14 cellular contexts compared by ENCODE assay signal in genomic region chr1:66399888-66400529, GRCh38.
A peak's percentile ranks its signal among the peaks of the same experiment; 100 is the strongest.
DNase-seq lines count a peak whose midpoint lies in the region; ATAC-seq and TF ChIP-seq lines count a peak whose summit lies in the region.
"Had no signal": no experiment of that assay in that cellular context is flagged by ENCODE, and none has a peak within 500 bp of the region (broad histone marks: within the 10 kb centered on the region; RNA-seq: fewer than 3 reads in every experiment).

No MANE protein-coding gene starts in this region.

- peak; percentile 84 for ATAC-seq in activated CD8-positive, alpha-beta T cell treated with anti-CD3 and anti-CD28 coated beads for 36 hours
- ATAC-seq in activated CD8-positive, alpha-beta T cell treated with anti-CD3 and anti-CD28 coated beads, Interleukin-2, amount 10 ng/mL, durations not matched to agents 7 days and 5 days, result no peak
- ATAC-seq in GM23338 (no peak), Right ventricle myocardium superior (ENCODE audit: poor library complexity) (no peak)
- ATAC-seq: left ventricle myocardium superior had no signal

- H3K9me3 ChIP-seq in OCI-LY1 (ENCODE audit: low read length) (no peaks in the 10 kb centered on the region), smooth muscle cell (replicated peaks; ENCODE audit: low read depth) (no peaks in the 10 kb centered on the region)
- H3K9me3 ChIP-seq: tibial nerve had no signal

- H3K4me3 ChIP-seq in GM23338, result no peak overlapping the region
- no peak overlapping the region for H3K4me3 ChIP-seq in OCI-LY1 (ENCODE audit: low read depth, low read length, poor library complexity, severe bottlenecking)
- no peak overlapping the region for H3K4me3 ChIP-seq in smooth muscle cell
- H3K4me3 ChIP-seq: tibial nerve had no signal

- H3K27me3 ChIP-seq in GM23338 (ENCODE audit: insufficient read depth) (no peaks in the 10 kb centered on the region), OCI-LY1 (ENCODE audit: insufficient read depth, low read length) (no peaks in the 10 kb centered on the region), smooth muscle cell (ENCODE audit: low read depth) (no peaks in the 10 kb centered on the region)
- H3K27me3 ChIP-seq: brain microvascular endothelial cell, tibial nerve had no signal

- CTCF ChIA-PET in activated CD8-positive, alpha-beta T cell treated with anti-CD3 and anti-CD28 coated beads for 36 hours (lab: Charles Lee), result interaction anchor here (0.7 to 3.5 kb wide), 3 partner anchors 16 to 73 kb away, joined by 3 to 20 read pairs (median 3); no protein-coding TSS in a partner anchor
- CTCF ChIA-PET in activated CD8-positive, alpha-beta T cell treated with anti-CD3 and anti-CD28 coated beads, Interleukin-2, amount 10 ng/mL, durations not matched to agents 7 days and 5 days (lab: Charles Lee), result interaction anchor here (1.0 to 2.7 kb wide), 4 partner anchors 18 to 46 kb away, joined by 3 to 13 read pairs (median 4); no protein-coding TSS in a partner anchor

- H3K4me1 ChIP-seq in GM23338 (ENCODE audit: insufficient read depth) (no peaks in the 10 kb centered on the region), OCI-LY1 (ENCODE audit: insufficient read depth, low read length, severe bottlenecking) (peaks cover 91% of the 10 kb centered on the region), smooth muscle cell (ENCODE audit: low read depth) (no peaks in the 10 kb centered on the region)
- H3K4me1 ChIP-seq: parathyroid adenoma had no signal

- peaks cover 37% of the 10 kb centered on the region for H3K4me1 Mint-ChIP-seq in activated CD8-positive, alpha-beta T cell treated with anti-CD3 and anti-CD28 coated beads for 36 hours (ENCODE audit: low read depth)
- peaks cover 18% of the 10 kb centered on the region for H3K4me1 Mint-ChIP-seq in activated CD8-positive, alpha-beta T cell treated with anti-CD3 and anti-CD28 coated beads, Interleukin-2, amount 10 ng/mL, durations not matched to agents 7 days and 5 days (ENCODE audit: low read depth)
- no peaks in the 10 kb centered on the region; the same call in 2 of the 3 replicates for H3K4me1 Mint-ChIP-seq in GM23338

- H3F3A ChIP-seq in GM23338 (replicated peaks; ENCODE audit: low read depth) (no peaks in the 10 kb centered on the region), OCI-LY1 (ENCODE audit: insufficient read depth, low read length) (no peaks in the 10 kb centered on the region), smooth muscle cell (ENCODE audit: low read depth) (no peaks in the 10 kb centered on the region)

- H3K79me2 ChIP-seq in GM23338 (replicated peaks; ENCODE audit: insufficient read depth) (no peaks in the 10 kb centered on the region), OCI-LY1 (ENCODE audit: insufficient read depth, low read length) (no peaks in the 10 kb centered on the region), smooth muscle cell (ENCODE audit: low read depth) (no peaks in the 10 kb centered on the region)
- H3K79me2 ChIP-seq: parathyroid adenoma had no signal

- 47% methylated on average over 2 of the region's 3 CpGs for WGBS in smooth muscle cell (ENCODE audit: low lambda C conversion rate)

- H4K20me1 ChIP-seq in GM23338 (replicated peaks; ENCODE audit: insufficient read depth) (no peaks in the 10 kb centered on the region), OCI-LY1 (ENCODE audit: insufficient read depth, low read length) (no peaks in the 10 kb centered on the region), smooth muscle cell (ENCODE audit: low read depth) (no peaks in the 10 kb centered on the region)

- no peaks in the 10 kb centered on the region for H3K9me3 Mint-ChIP-seq in activated CD8-positive, alpha-beta T cell treated with anti-CD3 and anti-CD28 coated beads for 36 hours
- no peaks in the 10 kb centered on the region for H3K9me3 Mint-ChIP-seq in activated CD8-positive, alpha-beta T cell treated with anti-CD3 and anti-CD28 coated beads, Interleukin-2, amount 10 ng/mL, durations not matched to agents 7 days and 5 days (ENCODE audit: insufficient read depth)
- no peaks in the 10 kb centered on the region for H3K9me3 Mint-ChIP-seq in GM23338

- H3K27ac Mint-ChIP-seq in activated CD8-positive, alpha-beta T cell treated with anti-CD3 and anti-CD28 coated beads for 36 hours, result peak overlapping the region; percentile 75
- no peak overlapping the region for H3K27ac Mint-ChIP-seq in activated CD8-positive, alpha-beta T cell treated with anti-CD3 and anti-CD28 coated beads, Interleukin-2, amount 10 ng/mL, durations not matched to agents 7 days and 5 days
- H3K27ac Mint-ChIP-seq in GM23338, result no peak overlapping the region

- H3K4me2 ChIP-seq in GM23338 (no peak overlapping the region), OCI-LY1 (ENCODE audit: low read length) (peak overlapping the region; percentile 40; the same call in 1 of the 2 replicates), smooth muscle cell (peak overlapping the region; percentile 21)

- H3K9ac ChIP-seq in OCI-LY1 (ENCODE audit: low read length), result peak overlapping the region; percentile 32; the same call in 1 of the 2 replicates
- H3K9ac ChIP-seq in smooth muscle cell (ENCODE audit: low read depth), result no peak overlapping the region
- H3K9ac ChIP-seq: parathyroid adenoma had no signal

- H3K27me3 Mint-ChIP-seq in activated CD8-positive, alpha-beta T cell treated with anti-CD3 and anti-CD28 coated beads for 36 hours, result peaks cover 1% of the 10 kb centered on the region
- H3K27me3 Mint-ChIP-seq in activated CD8-positive, alpha-beta T cell treated with anti-CD3 and anti-CD28 coated beads, Interleukin-2, amount 10 ng/mL, durations not matched to agents 7 days and 5 days (ENCODE audit: low read depth), result no peaks in the 10 kb centered on the region
- peaks cover 4% of the 10 kb centered on the region for H3K27me3 Mint-ChIP-seq in GM23338 (ENCODE audit: insufficient read depth, low read depth, poor library complexity)

- DNase-seq in activated CD8-positive, alpha-beta T cell treated with anti-CD3 and anti-CD28 coated beads for 36 hours, result no peak
- DNase-seq in activated CD8-positive, alpha-beta T cell treated with anti-CD3 and anti-CD28 coated beads, Interleukin-2, amount 10 ng/mL, durations not matched to agents 7 days and 5 days, result no peak
- DNase-seq in GM23338 (ENCODE audit: low spot score), result no peak
- DNase-seq in smooth muscle cell (lab: John Stamatoyannopoulos, UW; ENCODE audit: unreplicated experiment), result no peak
- no peak for DNase-seq in cerebellar cortex (ENCODE audit: low spot score)
- no peak for DNase-seq in Right ventricle myocardium superior
- no peak for DNase-seq in foreskin melanocyte
- DNase-seq: activated CD4-positive, alpha-beta T cell treated with anti-CD3 and anti-CD28 coated beads for 4 hours; brain microvascular endothelial cell; left ventricle myocardium superior; NCI-H1694 treated with DMSO at 0.1 percent for 48 hours had no signal

- H3K4me3 Mint-ChIP-seq in activated CD8-positive, alpha-beta T cell treated with anti-CD3 and anti-CD28 coated beads for 36 hours, result no peak overlapping the region
- H3K4me3 Mint-ChIP-seq in activated CD8-positive, alpha-beta T cell treated with anti-CD3 and anti-CD28 coated beads, Interleukin-2, amount 10 ng/mL, durations not matched to agents 7 days and 5 days, result no peak overlapping the region
- no peak overlapping the region for H3K4me3 Mint-ChIP-seq in GM23338

- H3K36me3 ChIP-seq in GM23338 (ENCODE audit: insufficient read depth) (no peaks in the 10 kb centered on the region), OCI-LY1 (ENCODE audit: insufficient read depth, low read length) (no peaks in the 10 kb centered on the region), smooth muscle cell (ENCODE audit: low read depth) (no peaks in the 10 kb centered on the region)
- H3K36me3 ChIP-seq: brain microvascular endothelial cell, tibial nerve had no signal

- H3K27ac ChIP-seq in GM23338 (ENCODE audit: low read depth) (no peak overlapping the region), OCI-LY1 (ENCODE audit: low read depth, low read length, poor library complexity, severe bottlenecking) (peak overlapping the region; percentile 96), smooth muscle cell (ENCODE audit: low read depth) (peak overlapping the region; percentile 7)
- H3K27ac ChIP-seq: brain microvascular endothelial cell, parathyroid adenoma, tibial nerve had no signal

- H2AFZ ChIP-seq in GM23338, result peak overlapping the region; percentile 90
- no peak overlapping the region for H2AFZ ChIP-seq in OCI-LY1 (ENCODE audit: low read length)
- H2AFZ ChIP-seq in smooth muscle cell (ENCODE audit: low read depth), result peak overlapping the region; percentile 30
- H2AFZ ChIP-seq: parathyroid adenoma had no signal

- H3K9me2 ChIP-seq in GM23338 (ENCODE audit: insufficient read depth) (peaks cover 4% of the 10 kb centered on the region; the same call in 1 of the 2 replicates), OCI-LY1 (ENCODE audit: low read depth, low read length) (no peaks in the 10 kb centered on the region)

- H3K36me3 Mint-ChIP-seq in activated CD8-positive, alpha-beta T cell treated with anti-CD3 and anti-CD28 coated beads for 36 hours (ENCODE audit: low read depth), result no peaks in the 10 kb centered on the region
- H3K36me3 Mint-ChIP-seq in activated CD8-positive, alpha-beta T cell treated with anti-CD3 and anti-CD28 coated beads, Interleukin-2, amount 10 ng/mL, durations not matched to agents 7 days and 5 days (ENCODE audit: low read depth), result no peaks in the 10 kb centered on the region
- H3K36me3 Mint-ChIP-seq in GM23338 (ENCODE audit: low read depth), result no peaks in the 10 kb centered on the region

- intact Hi-C loops in activated CD8-positive, alpha-beta T cell treated with anti-CD3 and anti-CD28 coated beads for 36 hours (cut with micrococcal nuclease), result loop anchor here (1.0 to 5.0 kb wide), 2 partner anchors 13 to 37 kb away; no protein-coding TSS in a partner anchor
- intact Hi-C loops in Right ventricle myocardium superior (cut with DNase I), result no loop called here

- POLR2A ChIA-PET in activated CD8-positive, alpha-beta T cell treated with anti-CD3 and anti-CD28 coated beads for 36 hours (lab: Charles Lee), result interaction anchor here (0.7 to 1.8 kb wide), 2 partner anchors 24 to 626 kb away, joined by 3 to 4 read pairs; no protein-coding TSS in a partner anchor
- POLR2A ChIA-PET in activated CD8-positive, alpha-beta T cell treated with anti-CD3 and anti-CD28 coated beads, Interleukin-2, amount 10 ng/mL, durations not matched to agents 7 days and 5 days (lab: Charles Lee), result no interaction called here

- no peak for TF ChIP-seq CTCF in activated CD8-positive, alpha-beta T cell treated with anti-CD3 and anti-CD28 coated beads for 36 hours (IDR thresholded peaks at IDR 0.05)
- TF ChIP-seq CTCF in GM23338 (conservative IDR thresholded peaks at IDR 0.05; ENCODE audit: low read depth in 2 of 2) (no peak), OCI-LY1 (IDR thresholded peaks at IDR 0.05; ENCODE audit: low read length) (no peak), smooth muscle cell (IDR thresholded peaks at IDR 0.05; ENCODE audit: borderline replicate concordance, insufficient read depth, poor library complexity, severe bottlenecking) (no peak)

TF ChIP-seq in GM23338, 12 proteins besides CTCF, POLR2A, EP300 and RAD21 (continues in another document):
- TF ChIP-seq ZNF331 (CRISPR knock-in tag; IDR thresholded peaks at IDR 0.05; ENCODE audit: low read depth), result no peak
- TF ChIP-seq ZNF114 (CRISPR knock-in tag; IDR thresholded peaks at IDR 0.05), result no peak
- TF ChIP-seq NANOG (IDR thresholded peaks at IDR 0.05; ENCODE audit: borderline replicate concordance), result no peak
